In genomic region chr17:38557836-38558750, GRCh38 we compare ENCODE assay signal across 8 cellular contexts. TPM values are rescaled to one million over a fixed set of nuclear protein-coding genes. Genes with fewer than 3 reads are reported as not detected.
DNase-seq lines count a peak whose midpoint lies in the region; ATAC-seq and TF ChIP-seq lines count a peak whose summit lies in the region.

No MANE protein-coding gene starts in this region.

- no peak for TF ChIP-seq EP300 in suprapubic skin (IDR thresholded peaks at IDR 0.05)

- peak overlapping the region; percentile 87 for H2AFZ ChIP-seq in DND-41 (ENCODE audit: low read depth, low read length)

- H3K4me1 ChIP-seq in DND-41 (ENCODE audit: insufficient read depth, low read length), result peaks cover 34% of the 10 kb centered on the region
- H3K4me1 ChIP-seq in HEK293 (ENCODE audit: control insufficient read depth, insufficient read depth, low read length), result peaks cover 15% of the 10 kb centered on the region
- peaks cover 49% of the 10 kb centered on the region for H3K4me1 ChIP-seq in suprapubic skin

- intact Hi-C loops in head of caudate nucleus (cut with DNase I), result loop anchor here (2.0 to 10.0 kb wide), 2 partner anchors 107 to 177 kb away; partner anchors contain the start of gene CISD3

- peak overlapping the region; percentile 23 to 66; a peak in 3 of 4 replicates for H3K4me3 ChIP-seq in DND-41 (ENCODE audit: low read depth in 1 of 2, low read length in 2 of 2)
- H3K4me3 ChIP-seq in HEK293 (ENCODE audit: low read depth, low read length), result peak overlapping the region; percentile 37
- H3K4me3 ChIP-seq in suprapubic skin, result peak overlapping the region; percentile 56

- H3K4me1 Mint-ChIP-seq in activated naive CD8-positive, alpha-beta T cell treated with anti-CD3 and anti-CD28 coated beads for 36 hours, result peaks cover 19% of the 10 kb centered on the region

- H3K36me3 ChIP-seq in DND-41 (ENCODE audit: insufficient read depth, low read length) (no peaks in the 10 kb centered on the region), HEK293 (ENCODE audit: control insufficient read depth in 2 of 2, insufficient read depth in 1 of 2, low read length in 2 of 2) (peaks cover 0 to 17% of the 10 kb centered on the region in 2 experiments; a peak in 1 of 3 replicates), suprapubic skin (no peaks in the 10 kb centered on the region)

- DNase-seq in DND-41 (peak; percentile 91), NCI-H1105 treated with DMSO at 0.1 percent for 48 hours (lab: John Stamatoyannopoulos, UW) (peak; percentile 92), SKM-1 treated with dmso at 0.1 percent for 144 hours (lab: John Stamatoyannopoulos, UW; ENCODE audit: unreplicated experiment) (peak; percentile 92), head of caudate nucleus (peak; percentile 83 to 97 (median 92)), omental fat pad (ENCODE audit: low spot score) (peak; percentile 70), suprapubic skin (ENCODE audit: low spot score in 2 of 2) (peak; percentile 95)
- peak; percentile 93 for DNase-seq in activated naive CD8-positive, alpha-beta T cell treated with anti-CD3 and anti-CD28 coated beads for 36 hours

- no peaks in the 10 kb centered on the region for H3K36me3 Mint-ChIP-seq in activated naive CD8-positive, alpha-beta T cell treated with anti-CD3 and anti-CD28 coated beads for 36 hours

- peak overlapping the region; percentile 95 for H3K4me2 ChIP-seq in DND-41 (ENCODE audit: insufficient read depth, low read length)

- no peak overlapping the region for H3K27ac ChIP-seq in DND-41 (ENCODE audit: low read length)
- H3K27ac ChIP-seq in HEK293 (ENCODE audit: extremely low read depth, low read depth, low read length), result no peak overlapping the region
- peak overlapping the region; percentile 43 for H3K27ac ChIP-seq in suprapubic skin

- H3K27me3 ChIP-seq in DND-41 (ENCODE audit: insufficient read depth, low read length, poor library complexity), result peaks cover 21% of the 10 kb centered on the region
- H3K27me3 ChIP-seq in suprapubic skin, result peaks cover 31% of the 10 kb centered on the region

- H3K4me3 Mint-ChIP-seq in activated naive CD8-positive, alpha-beta T cell treated with anti-CD3 and anti-CD28 coated beads for 36 hours, result peak overlapping the region; percentile 73

- CTCF ChIA-PET in HEK293 (lab: Yijun Ruan, JAX), result interaction anchor here (0.5 to 10.8 kb wide), 50 partner anchors 8 to 251 kb away, joined by 3 to 264 read pairs (median 5); partner anchors contain the start of genes EPOP and SRCIN1

- TF ChIP-seq CTCF in DND-41 (IDR thresholded peaks at IDR 0.05; ENCODE audit: borderline replicate concordance, extremely low read depth, low read length, poor library complexity, severe bottlenecking) (peak; percentile 95), HEK293 (tag by site-specific recombination; IDR thresholded peaks at IDR 0.05) (peak; percentile 99), omental fat pad (IDR thresholded peaks at IDR 0.05) (no peak), suprapubic skin (IDR thresholded peaks at IDR 0.05) (peak; percentile 92 to 98)

- no peaks in the 10 kb centered on the region for H3K9me3 Mint-ChIP-seq in activated naive CD8-positive, alpha-beta T cell treated with anti-CD3 and anti-CD28 coated beads for 36 hours

- H3K9ac ChIP-seq in DND-41 (ENCODE audit: low read depth, low read length), result peak overlapping the region; percentile 50

- H3K27ac Mint-ChIP-seq in activated naive CD8-positive, alpha-beta T cell treated with anti-CD3 and anti-CD28 coated beads for 36 hours, result no peak overlapping the region

- POLR2A ChIA-PET in HEK293 (lab: Yijun Ruan, JAX), result interaction anchor here (0.6 to 2.4 kb wide), 18 partner anchors 8 to 1917 kb away, joined by 3 to 14 read pairs (median 4); no protein-coding TSS in a partner anchor

- 4% methylated on average over 44 of the region's 52 CpGs for WGBS in suprapubic skin

- peak; percentile 86 for ATAC-seq in DND-41 (ENCODE audit: insufficient read depth, low read depth)
- ATAC-seq in omental fat pad (ENCODE audit: low FRiP score), result peak; percentile 92

- peaks cover 45% of the 10 kb centered on the region for H3K27me3 Mint-ChIP-seq in activated naive CD8-positive, alpha-beta T cell treated with anti-CD3 and anti-CD28 coated beads for 36 hours

- H4K20me1 ChIP-seq in DND-41 (ENCODE audit: insufficient read depth, low read length), result peaks cover 22% of the 10 kb centered on the region; the same call in 1 of the 2 replicates

- H3K79me2 ChIP-seq in DND-41 (ENCODE audit: insufficient read depth, low read length), result no peaks in the 10 kb centered on the region

- H3K9me3 ChIP-seq in DND-41 (ENCODE audit: insufficient read depth, low read length, severe bottlenecking) (no peaks in the 10 kb centered on the region), HEK293 (ENCODE audit: control insufficient read depth, insufficient read depth, low read depth, low read length) (no peaks in the 10 kb centered on the region), suprapubic skin (no peaks in the 10 kb centered on the region)

- no peak for TF ChIP-seq POLR2A in suprapubic skin (IDR thresholded peaks at IDR 0.05)

TF ChIP-seq in HEK293, 187 proteins besides CTCF, POLR2A, EP300 and RAD21 (continues in another document):
- TF ChIP-seq ZNF561 (tag by site-specific recombination; IDR thresholded peaks at IDR 0.05; ENCODE audit: borderline replicate concordance) (no peak; the same call in 1 of the 2 replicates), ZBTB1 (tag by site-specific recombination; IDR thresholded peaks at IDR 0.05) (no peak), ZNF416 (tag by site-specific recombination; IDR thresholded peaks at IDR 0.05) (no peak), REPIN1 (tag by site-specific recombination; IDR thresholded peaks at IDR 0.05; ENCODE audit: low read depth) (no peak), HOXD13 (CRISPR knock-in tag; IDR thresholded peaks at IDR 0.05; ENCODE audit: borderline replicate concordance) (no peak), ZNF701 (tag by site-specific recombination; IDR thresholded peaks at IDR 0.05) (no peak), ZNF514 (tag by site-specific recombination; IDR thresholded peaks at IDR 0.05) (no peak), ZNF518A (tag by site-specific recombination; conservative IDR thresholded peaks at IDR 0.05; ENCODE audit: low read depth) (no peak), ZBTB7A (tag by site-specific recombination; IDR thresholded peaks at IDR 0.05; ENCODE audit: low read depth) (peak; percentile 76), ZNF639 (tag by site-specific recombination; IDR thresholded peaks at IDR 0.05) (no peak; the same call in 1 of the 2 replicates), ZBTB17 (tag by site-specific recombination; IDR thresholded peaks at IDR 0.05) (0 out of 2 replicates have a peak, but pooled peaks have one; percentile 11), SP7 (tag by site-specific recombination; IDR thresholded peaks at IDR 0.05) (peak; percentile 72), ZNF555 (tag by site-specific recombination; conservative IDR thresholded peaks at IDR 0.05) (no peak), ZNF549 (tag by site-specific recombination; IDR thresholded peaks at IDR 0.05) (no peak), ZNF426 (tag by site-specific recombination; IDR thresholded peaks at IDR 0.05) (no peak), ZNF404 (tag by site-specific recombination; IDR thresholded peaks at IDR 0.05) (no peak)

RNA-seq across cellular contexts. Expression of gene SRCIN1, which starts 47.7 kb away (rescaled TPM):
- total RNA-seq in activated naive CD8-positive, alpha-beta T cell treated with anti-CD3 and anti-CD28 coated beads for 36 hours, result under 1 TPM; 0.37 to 0.42 TPM
- 1 to 10 TPM; 1.2 to 5.6 (median 2.7) TPM for total RNA-seq in omental fat pad
- 10 to 100 TPM; 11.0 to 36.5 (median 17.4) TPM for total RNA-seq in suprapubic skin

Comparison
In these comparisons a context has a peak if more than half of its experiments do, and no peak if none do; other contexts are left out.
1. CTCF ChIP-seq: peak in DND-41 (single experiment), HEK293 (single experiment) and suprapubic skin (2 of 2); none in omental fat pad (0 of 3).
2. Peak in every context shown above with its lines, with median percentiles within 50 percentile points of each other: DNase-seq and H3K4me3 ChIP-seq.